8 cellular contexts compared by ENCODE assay signal in the genomic region with DNA sequence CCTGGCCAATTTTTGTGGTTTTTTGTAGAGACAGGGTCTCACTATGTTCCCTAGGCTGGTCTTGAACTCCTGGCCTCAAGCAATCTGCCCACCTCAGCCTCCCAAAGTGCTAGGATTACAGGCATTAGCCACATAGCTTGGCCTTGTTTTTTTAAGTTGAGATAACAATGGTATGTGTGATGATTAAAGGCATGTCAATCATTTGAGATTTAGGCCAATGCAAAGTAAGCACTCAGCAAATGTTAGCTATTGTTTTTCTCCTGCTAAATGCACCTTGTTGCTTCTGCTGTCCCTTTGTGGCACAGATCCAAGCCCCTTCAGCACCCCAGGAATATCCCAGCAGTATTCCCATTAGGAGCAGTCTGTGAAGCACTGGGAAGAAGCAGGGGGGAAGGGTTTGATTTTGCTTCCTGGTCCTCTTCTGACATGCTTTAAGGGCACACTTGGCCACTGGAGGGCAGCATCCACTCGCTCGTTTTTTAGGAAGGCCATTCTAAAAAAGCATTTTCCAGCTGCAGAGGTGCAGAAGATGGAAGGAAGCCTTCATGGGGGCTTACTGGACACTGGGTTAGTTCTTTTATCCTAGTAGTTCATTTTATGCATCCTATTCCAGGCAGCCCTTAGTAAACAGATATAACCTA.
A peak's percentile ranks its signal among the peaks of the same experiment; 100 is the strongest.
DNase-seq lines count a peak whose midpoint lies in the region; ATAC-seq and TF ChIP-seq lines count a peak whose summit lies in the region.

No MANE protein-coding gene starts in this region.

- no peak overlapping the region for H3K27ac Mint-ChIP-seq in GM23338

- TF ChIP-seq CTCF in AG09319 (IDR thresholded peaks at IDR 0.05; ENCODE audit: low read depth, low read length) (peak; percentile 83), GM23338 (conservative IDR thresholded peaks at IDR 0.05; ENCODE audit: low read depth in 2 of 2) (peak; percentile 86 to 96), left lung (IDR thresholded peaks at IDR 0.05) (peak; percentile 57 to 73)

- no peaks in the 10 kb centered on the region for H3K27me3 ChIP-seq in GM23338 (ENCODE audit: insufficient read depth)
- no peaks in the 10 kb centered on the region for H3K27me3 ChIP-seq in left lung

- no peak overlapping the region for H2AFZ ChIP-seq in GM23338

- ATAC-seq in GM23338 (peak; percentile 94), left lung (peak; percentile 95), GM18520 (IDR thresholded peaks at IDR 0.05; ENCODE audit: unreplicated experiment) (no peak)

- H3K9me2 ChIP-seq in GM23338 (ENCODE audit: insufficient read depth), result no peaks in the 10 kb centered on the region

- DNase-seq in AG09319 (ENCODE audit: extremely low read depth, low read depth) (peak; percentile 44), GM23338 (ENCODE audit: low spot score) (peak; percentile 94), NCI-H345 (lab: John Stamatoyannopoulos, UW) (peak; percentile 78), cerebellar cortex (ENCODE audit: low spot score) (peak; percentile 85), left lung (peak in 1 of 2 donors; percentile 74)
- peak; percentile 48 for DNase-seq in activated CD4-positive, CD25-positive, alpha-beta regulatory T cell treated with anti-CD3 and anti-CD28 coated beads, Interleukin-2, amount 50 U/mL, for 16 hours (ENCODE audit: low read depth, low spot score)
- DNase-seq in stimulated activated CD4-positive, alpha-beta T cell treated with anti-CD3 and anti-CD28 coated beads, Interleukin-4, amount 100 ng/mL, for 4 hours, result peak; percentile 47 to 62

- peaks cover 4% of the 10 kb centered on the region; the same call in 1 of the 2 replicates for H3K36me3 ChIP-seq in GM23338 (ENCODE audit: insufficient read depth)
- H3K36me3 ChIP-seq in left lung, result no peaks in the 10 kb centered on the region

- H3K4me1 ChIP-seq in GM23338 (ENCODE audit: insufficient read depth) (no peaks in the 10 kb centered on the region), left lung (no peaks in the 10 kb centered on the region)

- H3K4me2 ChIP-seq in GM23338, result no peak overlapping the region

- no peaks in the 10 kb centered on the region for H3F3A ChIP-seq in GM23338 (replicated peaks; ENCODE audit: low read depth)

- H3K9me3 Mint-ChIP-seq in GM23338, result peaks cover 16% of the 10 kb centered on the region

- H3K27ac ChIP-seq in GM23338 (ENCODE audit: low read depth) (no peak overlapping the region), left lung (no peak overlapping the region)

- H3K9me3 ChIP-seq in left lung, result peaks cover 0 to 14% of the 10 kb centered on the region in 2 donors

- peaks cover 10% of the 10 kb centered on the region for H3K27me3 Mint-ChIP-seq in GM23338 (ENCODE audit: insufficient read depth, low read depth, poor library complexity)

- no peaks in the 10 kb centered on the region for H4K20me1 ChIP-seq in GM23338 (replicated peaks; ENCODE audit: insufficient read depth)

- peaks cover 2% of the 10 kb centered on the region; the same call in 2 of the 3 replicates for H3K4me1 Mint-ChIP-seq in GM23338

- H3K4me3 Mint-ChIP-seq in GM23338, result no peak overlapping the region

- intact Hi-C loops in left lung (cut with DNase I), result loop anchor here in 1 of 2 donors (10.0 kb wide), 1 partner anchor 242 kb away; no protein-coding TSS in a partner anchor

- peaks cover 11% of the 10 kb centered on the region for H3K36me3 Mint-ChIP-seq in GM23338 (ENCODE audit: low read depth)

- H3K4me3 ChIP-seq in GM23338, result no peak overlapping the region
- H3K4me3 ChIP-seq in left lung, result no peak overlapping the region

- H3K79me2 ChIP-seq in GM23338 (replicated peaks; ENCODE audit: insufficient read depth), result no peaks in the 10 kb centered on the region

TF ChIP-seq in GM23338, 12 proteins besides CTCF, POLR2A, EP300 and RAD21 (continues in another document):
- TF ChIP-seq, protein P1, sequence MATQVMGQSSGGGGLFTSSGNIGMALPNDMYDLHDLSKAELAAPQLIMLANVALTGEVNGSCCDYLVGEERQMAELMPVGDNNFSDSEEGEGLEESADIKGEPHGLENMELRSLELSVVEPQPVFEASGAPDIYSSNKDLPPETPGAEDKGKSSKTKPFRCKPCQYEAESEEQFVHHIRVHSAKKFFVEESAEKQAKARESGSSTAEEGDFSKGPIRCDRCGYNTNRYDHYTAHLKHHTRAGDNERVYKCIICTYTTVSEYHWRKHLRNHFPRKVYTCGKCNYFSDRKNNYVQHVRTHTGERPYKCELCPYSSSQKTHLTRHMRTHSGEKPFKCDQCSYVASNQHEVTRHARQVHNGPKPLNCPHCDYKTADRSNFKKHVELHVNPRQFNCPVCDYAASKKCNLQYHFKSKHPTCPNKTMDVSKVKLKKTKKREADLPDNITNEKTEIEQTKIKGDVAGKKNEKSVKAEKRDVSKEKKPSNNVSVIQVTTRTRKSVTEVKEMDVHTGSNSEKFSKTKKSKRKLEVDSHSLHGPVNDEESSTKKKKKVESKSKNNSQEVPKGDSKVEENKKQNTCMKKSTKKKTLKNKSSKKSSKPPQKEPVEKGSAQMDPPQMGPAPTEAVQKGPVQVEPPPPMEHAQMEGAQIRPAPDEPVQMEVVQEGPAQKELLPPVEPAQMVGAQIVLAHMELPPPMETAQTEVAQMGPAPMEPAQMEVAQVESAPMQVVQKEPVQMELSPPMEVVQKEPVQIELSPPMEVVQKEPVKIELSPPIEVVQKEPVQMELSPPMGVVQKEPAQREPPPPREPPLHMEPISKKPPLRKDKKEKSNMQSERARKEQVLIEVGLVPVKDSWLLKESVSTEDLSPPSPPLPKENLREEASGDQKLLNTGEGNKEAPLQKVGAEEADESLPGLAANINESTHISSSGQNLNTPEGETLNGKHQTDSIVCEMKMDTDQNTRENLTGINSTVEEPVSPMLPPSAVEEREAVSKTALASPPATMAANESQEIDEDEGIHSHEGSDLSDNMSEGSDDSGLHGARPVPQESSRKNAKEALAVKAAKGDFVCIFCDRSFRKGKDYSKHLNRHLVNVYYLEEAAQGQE (IDR thresholded peaks at IDR 0.05; ENCODE audit: unreplicated experiment), result no peak
- TF ChIP-seq CREB1 (CRISPR knock-in tag; IDR thresholded peaks at IDR 0.05; ENCODE audit: low read depth), result no peak
- TF ChIP-seq POLR2AphosphoS5 (IDR thresholded peaks at IDR 0.05; ENCODE audit: low read depth), result no peak
- no peak for TF ChIP-seq ZNF114 (CRISPR knock-in tag; IDR thresholded peaks at IDR 0.05)
- TF ChIP-seq NANOG (IDR thresholded peaks at IDR 0.05; ENCODE audit: borderline replicate concordance), result no peak
- TF ChIP-seq JUNB (IDR thresholded peaks at IDR 0.05; ENCODE audit: unreplicated experiment), result no peak
- TF ChIP-seq, protein P2, sequence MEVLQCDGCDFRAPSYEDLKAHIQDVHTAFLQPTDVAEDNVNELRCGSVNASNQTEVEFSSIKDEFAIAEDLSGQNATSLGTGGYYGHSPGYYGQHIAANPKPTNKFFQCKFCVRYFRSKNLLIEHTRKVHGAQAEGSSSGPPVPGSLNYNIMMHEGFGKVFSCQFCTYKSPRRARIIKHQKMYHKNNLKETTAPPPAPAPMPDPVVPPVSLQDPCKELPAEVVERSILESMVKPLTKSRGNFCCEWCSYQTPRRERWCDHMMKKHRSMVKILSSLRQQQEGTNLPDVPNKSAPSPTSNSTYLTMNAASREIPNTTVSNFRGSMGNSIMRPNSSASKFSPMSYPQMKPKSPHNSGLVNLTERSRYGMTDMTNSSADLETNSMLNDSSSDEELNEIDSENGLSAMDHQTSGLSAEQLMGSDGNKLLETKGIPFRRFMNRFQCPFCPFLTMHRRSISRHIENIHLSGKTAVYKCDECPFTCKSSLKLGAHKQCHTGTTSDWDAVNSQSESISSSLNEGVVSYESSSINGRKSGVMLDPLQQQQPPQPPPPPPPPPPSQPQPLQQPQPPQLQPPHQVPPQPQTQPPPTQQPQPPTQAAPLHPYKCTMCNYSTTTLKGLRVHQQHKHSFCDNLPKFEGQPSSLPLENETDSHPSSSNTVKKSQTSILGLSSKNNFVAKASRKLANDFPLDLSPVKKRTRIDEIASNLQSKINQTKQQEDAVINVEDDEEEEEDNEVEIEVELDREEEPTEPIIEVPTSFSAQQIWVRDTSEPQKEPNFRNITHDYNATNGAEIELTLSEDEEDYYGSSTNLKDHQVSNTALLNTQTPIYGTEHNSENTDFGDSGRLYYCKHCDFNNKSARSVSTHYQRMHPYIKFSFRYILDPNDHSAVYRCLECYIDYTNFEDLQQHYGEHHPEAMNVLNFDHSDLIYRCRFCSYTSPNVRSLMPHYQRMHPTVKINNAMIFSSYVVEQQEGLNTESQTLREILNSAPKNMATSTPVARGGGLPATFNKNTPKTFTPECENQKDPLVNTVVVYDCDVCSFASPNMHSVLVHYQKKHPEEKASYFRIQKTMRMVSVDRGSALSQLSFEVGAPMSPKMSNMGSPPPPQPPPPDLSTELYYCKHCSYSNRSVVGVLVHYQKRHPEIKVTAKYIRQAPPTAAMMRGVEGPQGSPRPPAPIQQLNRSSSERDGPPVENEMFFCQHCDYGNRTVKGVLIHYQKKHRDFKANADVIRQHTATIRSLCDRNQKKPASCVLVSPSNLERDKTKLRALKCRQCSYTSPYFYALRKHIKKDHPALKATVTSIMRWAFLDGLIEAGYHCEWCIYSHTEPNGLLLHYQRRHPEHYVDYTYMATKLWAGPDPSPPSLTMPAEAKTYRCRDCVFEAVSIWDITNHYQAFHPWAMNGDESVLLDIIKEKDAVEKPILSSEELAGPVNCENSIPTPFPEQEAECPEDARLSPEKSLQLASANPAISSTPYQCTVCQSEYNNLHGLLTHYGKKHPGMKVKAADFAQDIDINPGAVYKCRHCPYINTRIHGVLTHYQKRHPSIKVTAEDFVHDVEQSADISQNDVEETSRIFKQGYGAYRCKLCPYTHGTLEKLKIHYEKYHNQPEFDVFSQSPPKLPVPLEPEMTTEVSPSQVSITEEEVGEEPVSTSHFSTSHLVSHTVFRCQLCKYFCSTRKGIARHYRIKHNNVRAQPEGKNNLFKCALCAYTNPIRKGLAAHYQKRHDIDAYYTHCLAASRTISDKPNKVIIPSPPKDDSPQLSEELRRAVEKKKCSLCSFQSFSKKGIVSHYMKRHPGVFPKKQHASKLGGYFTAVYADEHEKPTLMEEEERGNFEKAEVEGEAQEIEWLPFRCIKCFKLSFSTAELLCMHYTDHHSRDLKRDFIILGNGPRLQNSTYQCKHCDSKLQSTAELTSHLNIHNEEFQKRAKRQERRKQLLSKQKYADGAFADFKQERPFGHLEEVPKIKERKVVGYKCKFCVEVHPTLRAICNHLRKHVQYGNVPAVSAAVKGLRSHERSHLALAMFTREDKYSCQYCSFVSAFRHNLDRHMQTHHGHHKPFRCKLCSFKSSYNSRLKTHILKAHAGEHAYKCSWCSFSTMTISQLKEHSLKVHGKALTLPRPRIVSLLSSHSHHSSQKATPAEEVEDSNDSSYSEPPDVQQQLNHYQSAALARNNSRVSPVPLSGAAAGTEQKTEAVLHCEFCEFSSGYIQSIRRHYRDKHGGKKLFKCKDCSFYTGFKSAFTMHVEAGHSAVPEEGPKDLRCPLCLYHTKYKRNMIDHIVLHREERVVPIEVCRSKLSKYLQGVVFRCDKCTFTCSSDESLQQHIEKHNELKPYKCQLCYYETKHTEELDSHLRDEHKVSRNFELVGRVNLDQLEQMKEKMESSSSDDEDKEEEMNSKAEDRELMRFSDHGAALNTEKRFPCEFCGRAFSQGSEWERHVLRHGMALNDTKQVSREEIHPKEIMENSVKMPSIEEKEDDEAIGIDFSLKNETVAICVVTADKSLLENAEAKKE (CRISPR knock-in tag; IDR thresholded peaks at IDR 0.05), result no peak
